In genomic region chr17:64661041-64661730, GRCh38 we compare ENCODE assay signal across 8 cellular contexts. TPM values are rescaled to one million over a fixed set of nuclear protein-coding genes. Genes with fewer than 3 reads are reported as not detected.
A peak's percentile ranks its signal among the peaks of the same experiment; 100 is the strongest.
DNase-seq lines count a peak whose midpoint lies in the region; ATAC-seq and TF ChIP-seq lines count a peak whose summit lies in the region.
"Not testable (repeated sequence)": the region's sequence is repeated elsewhere in the genome, so short reads cannot be mapped to it uniquely, and the experiment has no call there.

No MANE protein-coding gene starts in this region.

- H4K91ac ChIP-seq in mesenchymal stem cell (ENCODE audit: low read length), result peak overlapping the region; percentile 3

- H2BK12ac ChIP-seq in mesenchymal stem cell (ENCODE audit: low read length in 2 of 2), result not testable (repeated sequence)

- H3K4ac ChIP-seq in mesenchymal stem cell (ENCODE audit: low read depth in 1 of 2, low read length in 2 of 2), result peak overlapping the region in 1 of 2 experiments; percentile 89

- H2BK120ac ChIP-seq in mesenchymal stem cell (ENCODE audit: low read depth, low read length), result peak overlapping the region; percentile 69

- not testable (repeated sequence) for H3K27me3 ChIP-seq in SU-DHL-6 (ENCODE audit: low read length); mesenchymal stem cell (ENCODE audit: control insufficient read depth in 1 of 2, insufficient read depth in 1 of 2, low read length in 2 of 2); aorta (ENCODE audit: control insufficient read depth in 1 of 2, insufficient read depth in 2 of 2, low read length in 1 of 2)

- H3K9me2 ChIP-seq in SU-DHL-6 (replicated peaks; ENCODE audit: insufficient read depth, low read length), result not testable (repeated sequence)

- peaks cover 27% of the 10 kb centered on the region for H3K79me2 ChIP-seq in SU-DHL-6 (ENCODE audit: insufficient read depth, low read length)

- not testable (repeated sequence) for H3K9me3 ChIP-seq in SU-DHL-6 (ENCODE audit: insufficient read depth, low read length); mesenchymal stem cell (ENCODE audit: control insufficient read depth, low read length); aorta (ENCODE audit: control insufficient read depth, low read length)

- H3F3A ChIP-seq in SU-DHL-6 (ENCODE audit: insufficient read depth), result peaks cover 12% of the 10 kb centered on the region

- ATAC-seq in GM19023 (IDR thresholded peaks at IDR 0.05; ENCODE audit: unreplicated experiment), result peak; percentile 3
- ATAC-seq in aorta (ENCODE audit: low FRiP score), result peak; percentile 26

- H4K20me1 ChIP-seq in SU-DHL-6 (ENCODE audit: low read depth, low read length), result not testable (repeated sequence)

- not testable (repeated sequence) for H2AK5ac ChIP-seq in mesenchymal stem cell (ENCODE audit: low read length, severe bottlenecking)

- H3K79me1 ChIP-seq in mesenchymal stem cell (replicated peaks; ENCODE audit: low read length, poor library complexity, severe bottlenecking), result not testable (repeated sequence)

- H3K36me3 ChIP-seq in SU-DHL-6 (ENCODE audit: low read length); mesenchymal stem cell (ENCODE audit: control insufficient read depth in 1 of 2, insufficient read depth in 2 of 2, low read depth in 1 of 2, low read length in 2 of 2); aorta (ENCODE audit: control insufficient read depth in 1 of 2, insufficient read depth in 2 of 2, low read length in 1 of 2): not testable (repeated sequence)

- intact Hi-C loops in aorta (cut with DNase I), result loop anchor here in 1 of 2 donors (5.0 to 10.0 kb wide), 2 partner anchors 74 to 154 kb away; partner anchors contain the start of genes CEP95 and DDX5

- WGBS in mesenchymal stem cell, result 1% methylated on average over 34 of the region's 35 CpGs
- 0% methylated on average over 35 of the region's 35 CpGs for WGBS in aorta, 2 donors

- peak overlapping the region; percentile 68 for H3K9ac ChIP-seq in SU-DHL-6 (ENCODE audit: low read length)
- peak overlapping the region; percentile 97 for H3K9ac ChIP-seq in mesenchymal stem cell (ENCODE audit: low read length)

- H3K23ac ChIP-seq in mesenchymal stem cell (ENCODE audit: low read length in 2 of 2), result peak overlapping the region in 1 of 2 experiments; percentile 96

- peak; percentile 39 for DNase-seq in KG1 (lab: John Stamatoyannopoulos, UW)
- DNase-seq in activated T-helper 9 cell treated with anti-CD3 and anti-CD28 coated beads, Interleukin-2, amount 50 U/mL, for 16 hours (ENCODE audit: low read depth), result peak; percentile 31
- not testable (repeated sequence) for DNase-seq in epithelial cell of prostate (ENCODE audit: low read depth, low spot score); mesenchymal stem cell
- DNase-seq in stimulated activated CD4-positive, alpha-beta T cell treated with anti-CD3 and anti-CD28 coated beads, Interleukin-15, amount 100 ng/mL, for 1 hour (ENCODE audit: low read depth in 1 of 2, low spot score in 1 of 2), result peak; percentile 9 to 20
- DNase-seq in aorta, result peak in 1 of 2 donors; percentile 58

- H2BK5ac ChIP-seq in mesenchymal stem cell (ENCODE audit: low read depth, low read length, poor library complexity, severe bottlenecking), result peak overlapping the region; percentile 84

- H3K27ac ChIP-seq in SU-DHL-6 (ENCODE audit: low read depth, low read length), result not testable (repeated sequence)
- peak overlapping the region; percentile 87 for H3K27ac ChIP-seq in epithelial cell of prostate
- peak overlapping the region; percentile 73 for H3K27ac ChIP-seq in mesenchymal stem cell (ENCODE audit: low read length, poor library complexity, severe bottlenecking)
- peak overlapping the region in 1 of 2 donors; percentile 39 for H3K27ac ChIP-seq in aorta (ENCODE audit: low read depth in 1 of 2, low read length in 2 of 2)

- H2BK15ac ChIP-seq in mesenchymal stem cell (ENCODE audit: low read depth, poor library complexity, severe bottlenecking), result not testable (repeated sequence)

- not testable (repeated sequence) for TF ChIP-seq CTCF in SU-DHL-6 (IDR thresholded peaks at IDR 0.05; ENCODE audit: insufficient read depth, low read length, poor library complexity, severe bottlenecking)

- H3K4me1 ChIP-seq in mesenchymal stem cell (ENCODE audit: control insufficient read depth, insufficient read depth, low read depth, low read length), result peaks cover 10% of the 10 kb centered on the region
- not testable (repeated sequence) for H3K4me1 ChIP-seq in aorta (ENCODE audit: control insufficient read depth in 1 of 2, insufficient read depth in 2 of 2, low read length in 2 of 2)

- H3K14ac ChIP-seq in mesenchymal stem cell (ENCODE audit: low read length in 2 of 2), result peak overlapping the region in 1 of 2 experiments; percentile 71

- peak overlapping the region; percentile 77 to 99 for H3K18ac ChIP-seq in mesenchymal stem cell (ENCODE audit: low read depth in 1 of 2, low read length in 2 of 2)

- peak overlapping the region; percentile 40 for H4K8ac ChIP-seq in mesenchymal stem cell (ENCODE audit: low read length)

- peak overlapping the region; percentile 32 for H2AFZ ChIP-seq in SU-DHL-6 (ENCODE audit: low read depth, low read length, severe bottlenecking)
- H2AFZ ChIP-seq in mesenchymal stem cell (ENCODE audit: low read depth, low read length), result not testable (repeated sequence)

- H3K4me3 ChIP-seq in SU-DHL-6 (ENCODE audit: insufficient read depth, low read length, poor library complexity, severe bottlenecking) (peak overlapping the region; percentile 84), mesenchymal stem cell (ENCODE audit: insufficient read depth in 1 of 2, low read depth in 1 of 2, low read length in 2 of 2) (peak overlapping the region; percentile 70 to 95), aorta (ENCODE audit: low read length in 2 of 2) (peak overlapping the region; percentile 90 to 95)

- peak overlapping the region; percentile 67 for H3K4me2 ChIP-seq in SU-DHL-6 (ENCODE audit: low read depth, low read length, poor library complexity, severe bottlenecking)
- peak overlapping the region; percentile 6 for H3K4me2 ChIP-seq in mesenchymal stem cell (ENCODE audit: low read length, poor library complexity, severe bottlenecking)

RNA-seq across cellular contexts. Expression of gene SMURF2, which starts 0.9 kb away (rescaled TPM):
- polyA plus RNA-seq in mesenchymal stem cell (2013, experiment 1 of 2), result 127 TPM
- 126 TPM for polyA plus RNA-seq in mesenchymal stem cell (2013, experiment 2 of 2)
- total RNA-seq in aorta, result 10 to 100 TPM; 36.3 to 62.1 TPM
- 10 to 100 TPM; 11.3 to 12.5 TPM for polyA plus RNA-seq in aorta
